Comparison of ENCODE assay signal across 1 cellular context in the genomic region with DNA sequence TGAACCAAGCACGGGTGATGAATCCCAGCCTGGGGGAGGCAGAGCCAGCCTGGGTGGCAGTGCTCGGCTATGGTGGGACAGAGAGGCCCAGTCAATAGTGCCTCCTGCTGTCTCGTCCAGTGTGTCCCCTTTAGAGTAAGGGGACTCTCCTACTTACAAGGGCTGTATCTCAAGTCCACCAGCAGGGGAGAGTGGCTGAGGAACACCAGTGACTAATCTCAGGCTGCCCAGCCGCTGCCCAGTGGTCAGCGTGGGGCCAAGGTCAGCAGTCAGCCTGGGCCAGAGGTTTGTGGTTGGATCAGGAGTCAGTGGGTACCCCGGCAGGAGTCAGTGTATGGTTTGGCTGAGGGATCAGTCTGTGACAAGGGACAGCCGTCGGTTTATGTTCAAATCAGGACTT.
TF ChIP-seq lines count a peak whose summit lies in the region.

No MANE protein-coding gene starts in this region.

TF ChIP-seq in H1, 55 proteins besides CTCF, POLR2A, EP300 and RAD21:
- no peak for TF ChIP-seq CBX5 (IDR thresholded peaks at IDR 0.05; ENCODE audit: low read depth, low read length)
- no peak for TF ChIP-seq EGR1 (IDR thresholded peaks at IDR 0.05; ENCODE audit: borderline replicate concordance, low read depth, low read length)
- no peak for TF ChIP-seq HDAC2 (IDR thresholded peaks at IDR 0.05; ENCODE audit: borderline replicate concordance in 1 of 2, low read depth in 2 of 2, low read length in 2 of 2)
- TF ChIP-seq EZH2 (IDR thresholded peaks at IDR 0.05; ENCODE audit: low read depth, low read length, severe bottlenecking) = no peak
